9 cellular contexts compared by ENCODE assay signal in the genomic region with DNA sequence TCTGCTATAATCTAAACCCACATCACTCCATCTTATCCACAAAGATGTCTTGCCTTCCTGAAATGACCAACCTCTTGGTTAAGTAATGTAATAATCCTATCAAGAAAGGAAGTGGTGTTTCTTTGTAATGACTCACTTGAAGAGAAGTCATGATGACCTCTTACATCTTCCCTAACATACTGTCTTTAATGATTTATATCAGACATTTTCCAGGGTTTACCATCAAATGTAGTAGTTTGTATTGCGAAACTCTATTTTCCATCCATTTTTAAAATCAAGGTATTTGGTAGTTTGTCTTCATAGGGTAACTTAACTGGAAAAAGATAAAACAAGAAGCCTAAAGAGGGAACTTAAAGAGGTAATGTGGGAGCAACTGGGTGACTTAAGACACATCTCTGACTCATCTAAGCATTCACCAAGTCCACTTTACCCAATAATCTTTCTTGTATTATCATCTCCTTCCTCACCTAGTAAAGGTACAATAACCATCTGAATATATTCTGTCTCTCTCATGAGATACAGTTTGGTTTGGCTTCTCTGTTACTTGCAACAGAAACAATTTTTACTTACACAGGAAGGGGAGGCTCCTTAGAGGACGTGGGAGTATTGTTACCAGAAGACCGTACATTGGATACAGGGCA. TPM values are rescaled to one million over a fixed set of nuclear protein-coding genes. Genes with fewer than 3 reads are reported as not detected.
DNase-seq lines count a peak whose midpoint lies in the region; ATAC-seq lines count a peak whose summit lies in the region.
"Had no signal": no experiment of that assay in that cellular context is flagged by ENCODE, and none has a peak within 500 bp of the region (broad histone marks: within the 10 kb centered on the region; RNA-seq: fewer than 3 reads in every experiment).

No MANE protein-coding gene starts in this region.

- H3K36me3 Mint-ChIP-seq in activated CD4-positive, alpha-beta memory T cell treated with anti-CD3 and anti-CD28 coated beads for 36 hours: no peaks in the 10 kb centered on the region

- CTCF ChIA-PET in activated CD4-positive, alpha-beta memory T cell treated with anti-CD3 and anti-CD28 coated beads for 36 hours (lab: Charles Lee): interaction anchor here (1.0 kb wide), 1 partner anchor 33 kb away, joined by 3 read pairs; no protein-coding TSS in a partner anchor

- peak overlapping the region; percentile 82 for H3K27ac Mint-ChIP-seq in activated CD4-positive, alpha-beta memory T cell treated with anti-CD3 and anti-CD28 coated beads for 36 hours

- POLR2A ChIA-PET in activated CD4-positive, alpha-beta memory T cell treated with anti-CD3 and anti-CD28 coated beads for 36 hours (lab: Charles Lee): no interaction called here

- no peak overlapping the region for H3K4me3 ChIP-seq in skeletal muscle cell (ENCODE audit: low read depth, low read length)

- peak; percentile 52 for ATAC-seq in GM18909 (IDR thresholded peaks at IDR 0.05; ENCODE audit: poor library complexity, unreplicated experiment)
- peak; percentile 36 for ATAC-seq in HG03565 (IDR thresholded peaks at IDR 0.05; ENCODE audit: unreplicated experiment)
- ATAC-seq in Right ventricle myocardium inferior: no peak

- H3K27me3 Mint-ChIP-seq in activated CD4-positive, alpha-beta memory T cell treated with anti-CD3 and anti-CD28 coated beads for 36 hours: no peaks in the 10 kb centered on the region

- H3K4me3 Mint-ChIP-seq in activated CD4-positive, alpha-beta memory T cell treated with anti-CD3 and anti-CD28 coated beads for 36 hours: no peak overlapping the region

- peaks cover 50% of the 10 kb centered on the region for H3K4me1 Mint-ChIP-seq in activated CD4-positive, alpha-beta memory T cell treated with anti-CD3 and anti-CD28 coated beads for 36 hours (ENCODE audit: low read depth)

- H3K9me3 Mint-ChIP-seq in activated CD4-positive, alpha-beta memory T cell treated with anti-CD3 and anti-CD28 coated beads for 36 hours: no peaks in the 10 kb centered on the region

- DNase-seq in activated CD4-positive, alpha-beta memory T cell treated with anti-CD3 and anti-CD28 coated beads for 36 hours: no peak
- DNase-seq in skeletal muscle cell (ENCODE audit: low read depth) (peak; percentile 31), Right ventricle myocardium inferior (ENCODE audit: missing footprints) (no peak), NCI-H1417 treated with DMSO at 0.1 percent for 48 hours (lab: John Stamatoyannopoulos, UW) (no peak), NCI-H774 (lab: John Stamatoyannopoulos, UW) (no peak)
- DNase-seq: Right ventricle myocardium superior; stimulated activated CD4-positive, alpha-beta T cell treated with anti-CD3 and anti-CD28 coated beads, Interleukin-2, amount 100 ng/mL, for 24 hours had no signal

- intact Hi-C loops in activated CD4-positive, alpha-beta memory T cell treated with anti-CD3 and anti-CD28 coated beads for 36 hours (cut with micrococcal nuclease): loop anchor here (1.0 to 10.0 kb wide), 11 partner anchors 8 to 664 kb away; partner anchors contain the start of genes ATOSA, LEO1, LYSMD2 and TMOD3
- intact Hi-C loops in Right ventricle myocardium inferior (cut with DNase I): no loop called here

RNA-seq across cellular contexts. Expression of gene MAPK6, which starts 5.7 kb away (rescaled TPM):
- total RNA-seq in activated CD4-positive, alpha-beta memory T cell treated with anti-CD3 and anti-CD28 coated beads for 36 hours: 10 to 100 TPM; 39.9 to 40.8 TPM
- 22.6 TPM for total RNA-seq in Right ventricle myocardium inferior

RNA-seq across cellular contexts. Expression of gene LEO1, which starts 41.7 kb away (rescaled TPM):
- 10 to 100 TPM; 27.3 to 28.3 TPM for total RNA-seq in activated CD4-positive, alpha-beta memory T cell treated with anti-CD3 and anti-CD28 coated beads for 36 hours
- 8.5 TPM for total RNA-seq in Right ventricle myocardium inferior
